In the genomic region with DNA sequence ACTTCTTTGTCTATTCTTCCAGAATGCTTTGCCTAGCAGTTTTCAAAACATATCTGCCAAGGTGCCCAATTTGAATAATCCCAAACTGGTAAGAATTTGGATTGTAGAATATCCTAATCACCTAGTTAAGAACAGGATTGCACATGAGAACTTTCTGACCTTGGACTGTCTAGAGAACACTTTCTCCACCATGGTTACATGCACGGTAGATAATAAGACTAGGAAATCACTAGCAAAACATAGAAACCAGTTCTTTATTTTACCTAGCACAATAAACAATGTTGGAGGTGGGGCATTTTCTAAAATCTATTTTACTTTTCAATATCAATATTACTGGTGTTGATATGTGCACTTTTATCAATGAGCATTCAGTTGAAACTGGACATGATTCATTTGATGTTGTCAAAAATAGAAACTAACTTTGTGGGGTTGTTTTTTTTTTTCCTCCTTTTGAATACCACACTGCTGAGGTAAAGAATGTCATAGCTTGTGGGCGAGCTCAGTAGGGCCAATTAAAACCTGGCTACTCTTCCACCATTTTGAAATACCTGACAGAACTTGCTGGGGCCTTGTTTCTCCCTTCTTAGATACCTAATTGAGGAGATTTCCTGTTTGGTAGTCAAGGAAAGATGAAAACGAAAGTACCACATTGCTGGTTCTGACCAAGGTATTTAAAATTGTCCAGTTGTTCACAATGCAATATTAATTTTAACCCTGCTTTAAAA, we compare ENCODE assay signal across 10 cellular contexts. TPM values are rescaled to one million over a fixed set of nuclear protein-coding genes. Genes with fewer than 3 reads are reported as not detected.
DNase-seq lines count a peak whose midpoint lies in the region; ATAC-seq and TF ChIP-seq lines count a peak whose summit lies in the region.
"Had no signal": no experiment of that assay in that cellular context is flagged by ENCODE, and none has a peak within 500 bp of the region (broad histone marks: within the 10 kb centered on the region; RNA-seq: fewer than 3 reads in every experiment).

No MANE protein-coding gene starts in this region.

- H3K9me3 Mint-ChIP-seq in CD4-positive, alpha-beta T cell: peaks cover 2% of the 10 kb centered on the region
- no peaks in the 10 kb centered on the region for H3K9me3 Mint-ChIP-seq in HFFc6
- H3K9me3 Mint-ChIP-seq in activated naive CD8-positive, alpha-beta T cell (ENCODE audit: low read depth): no peaks in the 10 kb centered on the region
- H3K9me3 Mint-ChIP-seq: nephron had no signal

- H3K27me3 ChIP-seq in CD4-positive, alpha-beta T cell (ENCODE audit: control insufficient read depth, insufficient read depth, low read length): no peaks in the 10 kb centered on the region
- no peaks in the 10 kb centered on the region for H3K27me3 ChIP-seq in testis

- peak overlapping the region; percentile 86 for H3K27ac Mint-ChIP-seq in CD4-positive, alpha-beta T cell
- peak overlapping the region; percentile 54 for H3K27ac Mint-ChIP-seq in HFFc6
- peak overlapping the region; percentile 91 for H3K27ac Mint-ChIP-seq in activated naive CD8-positive, alpha-beta T cell

- no peak for TF ChIP-seq CTCF in CD4-positive, alpha-beta T cell (IDR thresholded peaks at IDR 0.05)
- TF ChIP-seq CTCF in HFFc6 (IDR thresholded peaks at IDR 0.05): no peak
- no peak for TF ChIP-seq CTCF in testis (IDR thresholded peaks at IDR 0.05)

- peak overlapping the region; percentile 46 for H3K27ac ChIP-seq in CD4-positive, alpha-beta T cell (ENCODE audit: low read depth, low read length)
- no peak overlapping the region for H3K27ac ChIP-seq in testis

- ATAC-seq in CD4-positive, alpha-beta T cell (ENCODE audit: poor library complexity): peak; percentile 56
- ATAC-seq in GM21786 (IDR thresholded peaks at IDR 0.05; ENCODE audit: unreplicated experiment): no peak

- no peak overlapping the region for H3K4me3 ChIP-seq in testis

- peak overlapping the region; percentile 36 for H3K4me3 Mint-ChIP-seq in CD4-positive, alpha-beta T cell
- peak overlapping the region; percentile 50; the same call in 1 of the 2 replicates for H3K4me3 Mint-ChIP-seq in HFFc6
- H3K4me3 Mint-ChIP-seq in activated naive CD8-positive, alpha-beta T cell: peak overlapping the region; percentile 69
- H3K4me3 Mint-ChIP-seq: nephron had no signal

- peaks cover 8% of the 10 kb centered on the region for H3K36me3 Mint-ChIP-seq in CD4-positive, alpha-beta T cell (ENCODE audit: low read depth)
- H3K36me3 Mint-ChIP-seq in HFFc6 (ENCODE audit: low read depth): peaks cover 4% of the 10 kb centered on the region; the same call in 1 of the 2 replicates
- H3K36me3 Mint-ChIP-seq in activated naive CD8-positive, alpha-beta T cell: peaks cover 2% of the 10 kb centered on the region

- no peak for DNase-seq in CD4-positive, alpha-beta T cell
- DNase-seq in HFFc6: no peak
- DNase-seq in kidney glomerular epithelial cell (lab: John Stamatoyannopoulos, UW): peak; percentile 11
- no peak for DNase-seq in testis
- DNase-seq in KG1 (lab: John Stamatoyannopoulos, UW): no peak
- DNase-seq in DMS114 treated with DMSO at 0.1 percent for 48 hours (lab: John Stamatoyannopoulos, UW; ENCODE audit: unreplicated experiment): no peak
- DNase-seq: stimulated activated naive CD4-positive, alpha-beta T cell treated with Interleukin-2 at 50 U/mL for 16 hours had no signal

- CTCF ChIA-PET in CD4-positive, alpha-beta T cell (lab: Charles Lee): no interaction called here

- H3K4me1 ChIP-seq in testis: peaks cover 10% of the 10 kb centered on the region

- H3K4me1 Mint-ChIP-seq in CD4-positive, alpha-beta T cell (ENCODE audit: low read depth): peaks cover 63% of the 10 kb centered on the region
- H3K4me1 Mint-ChIP-seq in HFFc6 (ENCODE audit: low read depth): peaks cover 33% of the 10 kb centered on the region
- peaks cover 55% of the 10 kb centered on the region for H3K4me1 Mint-ChIP-seq in activated naive CD8-positive, alpha-beta T cell (ENCODE audit: low read depth)

- H3K9me3 ChIP-seq in CD4-positive, alpha-beta T cell (ENCODE audit: control insufficient read depth, low read length): no peaks in the 10 kb centered on the region
- no peaks in the 10 kb centered on the region for H3K9me3 ChIP-seq in testis

- no peaks in the 10 kb centered on the region for H3K36me3 ChIP-seq in testis (ENCODE audit: low read depth, missing control alignments)

- no peak for TF ChIP-seq POLR2A in testis (IDR thresholded peaks at IDR 0.05)

- intact Hi-C loops in CD4-positive, alpha-beta T cell (cut with DNase I, micrococcal nuclease): no loop called here
- intact Hi-C loops in testis (cut with DNase I; ENCODE audit: low total_unique reads): no loop called here

- 31 to 40% methylated on average over 3 of the region's 3 CpGs for WGBS in testis, 2 donors

- H3K27me3 Mint-ChIP-seq in CD4-positive, alpha-beta T cell: no peaks in the 10 kb centered on the region
- no peaks in the 10 kb centered on the region for H3K27me3 Mint-ChIP-seq in HFFc6 (ENCODE audit: insufficient read depth)
- H3K27me3 Mint-ChIP-seq in activated naive CD8-positive, alpha-beta T cell: no peaks in the 10 kb centered on the region

- POLR2A ChIA-PET in CD4-positive, alpha-beta T cell (lab: Charles Lee): interaction anchor here (1.7 to 3.2 kb wide), 2 partner anchors 10 to 68 kb away, joined by 6 to 17 read pairs; a partner anchor contains a TSS

RNA-seq across cellular contexts. Expression of a gene that starts 10.4 kb away (rescaled TPM):
- 10 to 100 TPM; 37.0 to 40.9 TPM for total RNA-seq in CD4-positive, alpha-beta T cell
- 10 to 100 TPM; 17.3 to 22.5 (median 18.5) TPM for total RNA-seq in HFFc6 (2021; fragmentation: NEBNext Ultra II Directional; extraction: Animal tissue kit (Norgen Biotek cat#: 25700))
- 100 to 1,000 TPM; 102 to 155 TPM for total RNA-seq in testis
- polyA plus RNA-seq in testis (ENCODE audit: insufficient read depth, low read depth, low replicate concordance): 53.4 TPM
